In the genomic region with DNA sequence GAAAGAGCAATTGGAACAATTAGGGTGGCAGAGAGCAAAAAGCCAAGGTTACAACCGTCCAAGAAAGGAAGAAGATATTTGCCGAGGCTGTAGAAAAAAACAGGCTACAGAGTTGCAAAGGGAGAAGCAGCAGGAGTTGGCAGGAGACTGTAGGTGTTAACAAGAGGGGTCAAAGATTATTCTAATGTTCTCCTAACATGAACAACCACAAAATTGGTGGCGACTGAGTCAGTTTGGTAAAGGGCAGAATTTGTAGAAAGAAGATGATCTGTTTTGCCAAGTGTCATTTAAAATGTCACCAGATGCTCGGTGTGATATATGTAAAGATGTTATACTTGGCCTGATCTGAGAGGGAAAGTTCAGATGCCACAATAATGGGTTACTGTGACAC, we compare ENCODE assay signal across 8 cellular contexts. TPM values are rescaled to one million over a fixed set of nuclear protein-coding genes. Genes with fewer than 3 reads are reported as not detected.
DNase-seq lines count a peak whose midpoint lies in the region; ATAC-seq and TF ChIP-seq lines count a peak whose summit lies in the region.

No MANE protein-coding gene starts in this region.

- ATAC-seq in PC-3, result no peak
- no peak for ATAC-seq in psoas muscle
- no peak for ATAC-seq in HG03097 (IDR thresholded peaks at IDR 0.05; ENCODE audit: low FRiP score, unreplicated experiment)

- no TSS peak for BruUV-seq in PC-3 (replicated peaks; lab: Mats Ljungman, UMichigan)

- peak overlapping the region; percentile 82 for H3K27ac ChIP-seq in PC-3 (ENCODE audit: low read length)
- peak overlapping the region; percentile 95 for H3K27ac ChIP-seq in esophagus (ENCODE audit: low read depth in 2 of 2, low read length in 1 of 2)
- peak overlapping the region; percentile 89 for H3K27ac ChIP-seq in psoas muscle

- H3K9me2 ChIP-seq in PC-3 (replicated peaks; ENCODE audit: low read length), result no peaks in the 10 kb centered on the region

- H4K20me1 ChIP-seq in PC-3 (ENCODE audit: low read length), result no peaks in the 10 kb centered on the region

- H3K9me3 ChIP-seq in ES-I3 (ENCODE audit: control insufficient read depth, insufficient read depth, low read length) (no peaks in the 10 kb centered on the region), PC-3 (ENCODE audit: low read length) (no peaks in the 10 kb centered on the region), esophagus (ENCODE audit: control insufficient read depth in 2 of 2, insufficient read depth in 1 of 2, low read depth in 1 of 2, low read length in 1 of 2) (no peaks in the 10 kb centered on the region), psoas muscle (no peaks in the 10 kb centered on the region)

- intact Hi-C loops in PC-3 (cut with micrococcal nuclease), result loop anchor here (5.0 to 10.0 kb wide), 3 partner anchors 39 to 383 kb away; partner anchors contain the start of genes C1orf56, ENSA and GOLPH3L
- intact Hi-C loops in psoas muscle (cut with DNase I), result no loop called here

- TF ChIP-seq CTCF in PC-3 (conservative IDR thresholded peaks at IDR 0.05; ENCODE audit: low read depth, low read length) (no peak), psoas muscle (IDR thresholded peaks at IDR 0.05) (no peak)

- H3K9ac ChIP-seq in ES-I3 (ENCODE audit: low read depth, low read length), result peak overlapping the region; percentile 72; the same call in 1 of the 2 replicates
- peak overlapping the region; percentile 47 for H3K9ac ChIP-seq in PC-3 (ENCODE audit: low read length)

- H3K27me3 ChIP-seq in PC-3 (ENCODE audit: low read length) (no peaks in the 10 kb centered on the region), esophagus (ENCODE audit: control insufficient read depth in 1 of 2, insufficient read depth in 2 of 2, low read length in 2 of 2) (no peaks in the 10 kb centered on the region), psoas muscle (ENCODE audit: insufficient read depth in 3 of 3, low read length in 2 of 3) (no peaks in the 10 kb centered on the region)

- CTCF ChIA-PET in PC-3 (lab: Charles Lee), result no interaction called here

- H3K4me3 ChIP-seq in PC-3 (ENCODE audit: low read length), result peak overlapping the region; percentile 86
- peak overlapping the region in 1 of 2 donors; percentile 84 for H3K4me3 ChIP-seq in esophagus (ENCODE audit: low read depth in 1 of 2, low read length in 2 of 2)
- peak overlapping the region; percentile 75 for H3K4me3 ChIP-seq in psoas muscle

- POLR2A ChIA-PET in PC-3 (lab: Charles Lee; ENCODE audit: unreplicated experiment), result no interaction called here

- H3K4me1 ChIP-seq in ES-I3 (ENCODE audit: insufficient read depth, low read length) (peaks cover 18% of the 10 kb centered on the region), PC-3 (ENCODE audit: insufficient read depth, low read length) (peaks cover 37% of the 10 kb centered on the region), esophagus (ENCODE audit: control insufficient read depth in 2 of 2, insufficient read depth in 2 of 2, low read length in 1 of 2) (peaks cover 0 to 5% of the 10 kb centered on the region in 2 donors), psoas muscle (peaks cover 56% of the 10 kb centered on the region)

- peaks cover 6% of the 10 kb centered on the region for H3F3A ChIP-seq in PC-3 (ENCODE audit: low read length, unreplicated experiment)

- H2AFZ ChIP-seq in PC-3 (ENCODE audit: low read length), result peak overlapping the region; percentile 13

- H3K36me3 ChIP-seq in ES-I3 (ENCODE audit: insufficient read depth, low read length) (no peaks in the 10 kb centered on the region), PC-3 (ENCODE audit: low read depth, low read length) (no peaks in the 10 kb centered on the region), esophagus (ENCODE audit: control insufficient read depth in 2 of 2, insufficient read depth in 2 of 2, low read length in 1 of 2) (no peaks in the 10 kb centered on the region), psoas muscle (ENCODE audit: insufficient read depth in 1 of 2, low read depth in 1 of 2) (peaks cover 0 to 9% of the 10 kb centered on the region in 2 donors)

- H3K79me2 ChIP-seq in PC-3 (ENCODE audit: low read length), result peaks cover 32% of the 10 kb centered on the region

- WGBS in esophagus, 2 donors, result 5 to 14% methylated on average over 4 of the region's 4 CpGs
- 5 to 11% (median 10%) methylated on average over 4 of the region's 4 CpGs for WGBS in psoas muscle, 3 donors

- peak overlapping the region; percentile 92 for H3K4me2 ChIP-seq in PC-3 (ENCODE audit: low read length)

- DNase-seq in PC-3 (no peak), psoas muscle (no peak), GOT3 (lab: John Stamatoyannopoulos, UW) (no peak), amniotic stem cell (lab: John Stamatoyannopoulos, UW) (no peak)
- no peak for DNase-seq in activated CD4-positive, alpha-beta T cell treated with anti-CD3 and anti-CD28 coated beads for 4 hours

RNA-seq across cellular contexts. Expression of gene PRUNE1, which starts 0.4 kb away (rescaled TPM):
- total RNA-seq in PC-3 (2014; rRNA removed), result 19.4 and 20.3 TPM in 2 replicates
- 10 to 100 TPM in 1 of 2 donors, 1 to 10 TPM in 1; 7.2 to 10.1 TPM for polyA plus RNA-seq in esophagus
- total RNA-seq in psoas muscle, result 10 to 100 TPM; 17.5 to 30.2 (median 24.6) TPM
- 10 to 100 TPM; 12.4 to 33.8 (median 15.1) TPM for polyA plus RNA-seq in psoas muscle

RNA-seq across cellular contexts. Expression of gene MINDY1, which starts 1.1 kb away (rescaled TPM):
- total RNA-seq in PC-3 (2014; rRNA removed) (6.3 and 7.8 TPM in 2 replicates), psoas muscle (10 to 100 TPM; 13.9 to 26.0 (median 18.5) TPM)
- polyA plus RNA-seq in esophagus (10 to 100 TPM; 17.2 to 21.3 TPM), psoas muscle (10 to 100 TPM in 1 of 3 donors, 1 to 10 TPM in 2; 4.4 to 16.2 (median 9.7) TPM)

RNA-seq across cellular contexts. Expression of gene ANXA9, which starts 25.8 kb away (rescaled TPM):
- 0.18 and 0.75 TPM in 2 replicates for total RNA-seq in PC-3 (2014; rRNA removed)
- 10 to 100 TPM; 14.4 to 17.5 TPM for polyA plus RNA-seq in esophagus
- not detected for total RNA-seq in psoas muscle
- polyA plus RNA-seq in psoas muscle, result under 1 TPM; 0.07 to 0.10 (median 0.07) TPM

RNA-seq across cellular contexts. Expression of gene BNIPL, which starts 28.5 kb away (rescaled TPM):
- 0.51 and 2.4 TPM in 2 replicates for total RNA-seq in PC-3 (2014; rRNA removed)
- 100 to 1,000 TPM; 111 to 159 TPM for polyA plus RNA-seq in esophagus
- under 1 TPM; 0.06 to 0.96 (median 0.43) TPM for total RNA-seq in psoas muscle
- polyA plus RNA-seq in psoas muscle, result under 1 TPM; 0.04 to 0.10 (median 0.05) TPM

RNA-seq across cellular contexts. Expression of gene CERS2, which starts 33.2 kb away (rescaled TPM):
- total RNA-seq in PC-3 (2014; rRNA removed), result 176 TPM in 2 replicates
- 10 to 100 TPM; 35.5 to 39.4 TPM for polyA plus RNA-seq in esophagus
- 10 to 100 TPM; 42.1 to 61.0 (median 51.1) TPM for total RNA-seq in psoas muscle
- polyA plus RNA-seq in psoas muscle, result 10 to 100 TPM; 29.8 to 59.6 (median 30.5) TPM
